21 cellular contexts compared by ENCODE assay signal in the genomic region with DNA sequence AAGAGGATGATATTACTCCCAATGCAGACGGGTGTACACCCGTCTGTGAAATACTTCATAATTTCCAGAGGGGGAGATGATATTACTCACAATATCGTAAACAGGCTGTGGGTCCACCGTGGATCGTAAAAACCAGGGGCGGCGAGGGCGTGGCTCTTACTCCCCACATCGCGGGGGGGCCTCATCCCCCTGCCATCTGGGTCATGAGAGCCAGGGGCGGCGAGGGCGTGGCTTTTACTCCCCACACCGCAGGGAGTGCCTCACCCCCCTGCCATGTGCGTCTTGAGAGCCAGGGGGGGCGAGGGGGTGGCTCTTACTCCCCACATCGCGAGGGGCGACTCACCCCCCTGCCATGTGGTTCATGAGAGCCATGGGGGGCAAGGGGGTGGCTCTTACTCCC.
DNase-seq lines count a peak whose midpoint lies in the region; ATAC-seq and TF ChIP-seq lines count a peak whose summit lies in the region.
"Had no signal": no experiment of that assay in that cellular context is flagged by ENCODE, and none has a peak within 500 bp of the region (broad histone marks: within the 10 kb centered on the region; RNA-seq: fewer than 3 reads in every experiment).

No MANE protein-coding gene starts in this region.

- no peaks in the 10 kb centered on the region for H3K9me3 Mint-ChIP-seq in activated naive CD4-positive, alpha-beta T cell treated with anti-CD3 and anti-CD28 coated beads, Interleukin-2, amount 50 U/mL, for 72 hours
- no peaks in the 10 kb centered on the region for H3K9me3 Mint-ChIP-seq in stimulated activated effector memory CD8-positive, alpha-beta T cell treated with anti-CD3 and anti-CD28 coated beads, Interleukin-12 subunit alpha, Interleukin-12 subunit beta, amount 100 ng/mL, for 72 hours
- no peaks in the 10 kb centered on the region for H3K9me3 Mint-ChIP-seq in HFFc6
- H3K9me3 Mint-ChIP-seq: endodermal cell; GM23338; IgD-negative memory B cell; nephron; stimulated activated naive B cell treated with anti-CD40 and anti-IgM and Interleukin-4, amounts not matched to agents 10 μg/mL and 1 μg/mL and 100 μg/mL, for 72 hours had no signal

- H3K4me1 Mint-ChIP-seq in stimulated activated effector memory CD8-positive, alpha-beta T cell treated with anti-CD3 and anti-CD28 coated beads, Interleukin-12 subunit alpha, Interleukin-12 subunit beta, amount 100 ng/mL, for 72 hours = peaks cover 8% of the 10 kb centered on the region
- H3K4me1 Mint-ChIP-seq in HFFc6 (ENCODE audit: low read depth) = peaks cover 8% of the 10 kb centered on the region

- H3K27me3 Mint-ChIP-seq in HFFc6 (ENCODE audit: insufficient read depth) = peaks cover 5% of the 10 kb centered on the region

- H3K4me3 Mint-ChIP-seq in stimulated activated effector memory CD8-positive, alpha-beta T cell treated with anti-CD3 and anti-CD28 coated beads, Interleukin-12 subunit alpha, Interleukin-12 subunit beta, amount 100 ng/mL, for 72 hours = no peak overlapping the region
- no peak overlapping the region for H3K4me3 Mint-ChIP-seq in HFFc6
- H3K4me3 Mint-ChIP-seq: endodermal cell; GM23338; IgD-negative memory B cell; nephron; stimulated activated naive B cell treated with anti-CD40 and anti-IgM and Interleukin-4, amounts not matched to agents 10 μg/mL and 1 μg/mL and 100 μg/mL, for 72 hours had no signal

- H3K36me3 Mint-ChIP-seq in activated naive CD4-positive, alpha-beta T cell treated with anti-CD3 and anti-CD28 coated beads, Interleukin-2, amount 50 U/mL, for 72 hours = no peaks in the 10 kb centered on the region
- no peaks in the 10 kb centered on the region for H3K36me3 Mint-ChIP-seq in stimulated activated effector memory CD8-positive, alpha-beta T cell treated with anti-CD3 and anti-CD28 coated beads, Interleukin-12 subunit alpha, Interleukin-12 subunit beta, amount 100 ng/mL, for 72 hours
- no peaks in the 10 kb centered on the region for H3K36me3 Mint-ChIP-seq in HFFc6 (ENCODE audit: low read depth)
- H3K36me3 Mint-ChIP-seq: IgD-negative memory B cell; stimulated activated naive B cell treated with anti-CD40 and anti-IgM and Interleukin-4, amounts not matched to agents 10 μg/mL and 1 μg/mL and 100 μg/mL, for 72 hours had no signal

- ATAC-seq in activated naive CD4-positive, alpha-beta T cell treated with anti-CD3 and anti-CD28 coated beads, Interleukin-2, amount 50 U/mL, for 72 hours = peak; percentile 77 to 78
- ATAC-seq in stimulated activated effector memory CD8-positive, alpha-beta T cell treated with anti-CD3 and anti-CD28 coated beads, Interleukin-12 subunit alpha, Interleukin-12 subunit beta, amount 100 ng/mL, for 72 hours = peak; percentile 42
- ATAC-seq in HG02852 (IDR thresholded peaks at IDR 0.05; ENCODE audit: unreplicated experiment) = no peak
- ATAC-seq: GM23338; sciatic nerve; stimulated activated naive B cell treated with anti-CD40 and anti-IgM and Interleukin-4, amounts not matched to agents 10 μg/mL and 1 μg/mL and 100 μg/mL, for 72 hours had no signal

- no peak for TF ChIP-seq CTCF in HFFc6 (IDR thresholded peaks at IDR 0.05)

- no peak for DNase-seq in activated naive CD4-positive, alpha-beta T cell treated with anti-CD3 and anti-CD28 coated beads, Interleukin-2, amount 50 U/mL, for 72 hours (ENCODE audit: low spot score in 2 of 2)
- no peak for DNase-seq in activated naive CD4-positive, alpha-beta T cell treated with anti-CD3 and anti-CD28 coated beads, Interleukin-2, amount 50 U/mL, for 16 hours
- DNase-seq in NCI-H1105 (lab: John Stamatoyannopoulos, UW) (peak; percentile 33), T1000 (lab: John Stamatoyannopoulos, UW) (peak; percentile 46), HFFc6 (no peak)
- DNase-seq in stimulated activated effector memory CD8-positive, alpha-beta T cell treated with anti-CD3 and anti-CD28 coated beads, Interleukin-12 subunit alpha, Interleukin-12 subunit beta, amount 100 ng/mL, for 72 hours (ENCODE audit: low spot score in 2 of 2) = peak in 1 of 2 donors; percentile 62
- DNase-seq: AML-193; colonic mucosa; DMS79; endodermal cell; glutamatergic neuron; NCI-H1694; NCI-H2227 treated with DMSO at 0.1 percent for 48 hours; stimulated activated naive B cell treated with anti-CD40 and anti-IgM and Interleukin-4, amounts not matched to agents 10 μg/mL and 1 μg/mL and 100 μg/mL, for 72 hours; SW 1271; tibial artery had no signal

- H3K27ac Mint-ChIP-seq in activated naive CD4-positive, alpha-beta T cell treated with anti-CD3 and anti-CD28 coated beads, Interleukin-2, amount 50 U/mL, for 72 hours = no peak overlapping the region
- no peak overlapping the region for H3K27ac Mint-ChIP-seq in stimulated activated effector memory CD8-positive, alpha-beta T cell treated with anti-CD3 and anti-CD28 coated beads, Interleukin-12 subunit alpha, Interleukin-12 subunit beta, amount 100 ng/mL, for 72 hours
- no peak overlapping the region for H3K27ac Mint-ChIP-seq in HFFc6
- H3K27ac Mint-ChIP-seq: endodermal cell; GM23338; IgD-negative memory B cell; nephron; stimulated activated naive B cell treated with anti-CD40 and anti-IgM and Interleukin-4, amounts not matched to agents 10 μg/mL and 1 μg/mL and 100 μg/mL, for 72 hours had no signal

Comparison
In these comparisons a context has a peak if more than half of its experiments do, and no peak if none do; other contexts are left out.
1. DNase-seq: peak in NCI-H1105 (single experiment) and T1000 (single experiment); none in activated naive CD4-positive, alpha-beta T cell treated with anti-CD3 and anti-CD28 coated beads, Interleukin-2, amount 50 U/mL, for 72 hours (0 of 2), activated naive CD4-positive, alpha-beta T cell treated with anti-CD3 and anti-CD28 coated beads, Interleukin-2, amount 50 U/mL, for 16 hours (single experiment) and HFFc6 (single experiment).